ENCODE assay signal across 1 cellular context in the genomic region with DNA sequence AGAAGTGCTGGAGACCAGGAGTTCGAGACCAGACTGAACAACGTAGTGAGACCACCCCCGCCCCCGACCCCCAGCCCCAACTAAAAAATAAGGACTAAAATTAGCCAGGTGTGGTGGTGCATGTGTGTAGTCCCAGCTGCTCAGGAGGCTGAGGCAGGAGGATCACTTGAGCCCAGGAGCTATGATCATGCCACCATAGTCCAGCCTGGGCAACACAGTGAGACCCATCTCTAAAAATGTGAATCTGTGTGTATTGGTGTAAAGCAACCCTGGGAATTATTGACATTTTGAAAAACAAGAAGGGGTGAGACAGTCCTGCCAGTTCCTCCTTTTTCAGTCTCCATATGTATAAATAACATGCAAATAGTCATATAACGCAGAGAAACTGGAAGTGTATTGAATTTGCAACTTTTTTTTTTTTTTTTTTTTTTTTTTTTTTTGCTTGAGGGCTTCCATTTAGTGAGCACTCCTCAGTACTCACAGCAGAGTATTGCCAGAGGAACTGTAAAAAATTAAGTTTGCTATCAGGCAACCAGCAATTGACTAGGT.
TF ChIP-seq lines count a peak whose summit lies in the region.

No MANE protein-coding gene starts in this region.

TF ChIP-seq in IMR-90, 13 proteins besides CTCF, POLR2A, EP300 and RAD21:
- no peak for TF ChIP-seq MAZ (IDR thresholded peaks at IDR 0.05; ENCODE audit: borderline replicate concordance, low read depth, low read length)
- TF ChIP-seq BHLHE40 (IDR thresholded peaks at IDR 0.05; ENCODE audit: low read depth, low read length) = no peak
- no peak for TF ChIP-seq RFX5 (IDR thresholded peaks at IDR 0.05; ENCODE audit: low read depth, low read length)
- TF ChIP-seq CEBPB (IDR thresholded peaks at IDR 0.05; ENCODE audit: low read depth, low read length) = no peak
- TF ChIP-seq CHD1 (IDR thresholded peaks at IDR 0.05; ENCODE audit: low read depth, low read length) = no peak; the same call in 1 of the 2 replicates
- no peak for TF ChIP-seq ELK1 (IDR thresholded peaks at IDR 0.05; ENCODE audit: borderline replicate concordance, low read depth, low read length)
- TF ChIP-seq RCOR1 (IDR thresholded peaks at IDR 0.05; ENCODE audit: insufficient replicate concordance, low read length) = no peak
- no peak for TF ChIP-seq USF2 (IDR thresholded peaks at IDR 0.05; ENCODE audit: low read depth, low read length)
- no peak for TF ChIP-seq SMC3 (IDR thresholded peaks at IDR 0.05; ENCODE audit: low read depth, low read length)
- TF ChIP-seq MXI1 (IDR thresholded peaks at IDR 0.05; ENCODE audit: borderline replicate concordance, low read depth, low read length) = no peak
- no peak for TF ChIP-seq FOS (IDR thresholded peaks at IDR 0.05; ENCODE audit: low read depth, low read length)
- TF ChIP-seq MAFK (IDR thresholded peaks at IDR 0.05; ENCODE audit: low read depth, low read length) = no peak
- no peak for TF ChIP-seq NFE2L2 (IDR thresholded peaks at IDR 0.05; ENCODE audit: low read depth, low read length)
